Comparison of ENCODE assay signal across 1 cellular context in the genomic region with DNA sequence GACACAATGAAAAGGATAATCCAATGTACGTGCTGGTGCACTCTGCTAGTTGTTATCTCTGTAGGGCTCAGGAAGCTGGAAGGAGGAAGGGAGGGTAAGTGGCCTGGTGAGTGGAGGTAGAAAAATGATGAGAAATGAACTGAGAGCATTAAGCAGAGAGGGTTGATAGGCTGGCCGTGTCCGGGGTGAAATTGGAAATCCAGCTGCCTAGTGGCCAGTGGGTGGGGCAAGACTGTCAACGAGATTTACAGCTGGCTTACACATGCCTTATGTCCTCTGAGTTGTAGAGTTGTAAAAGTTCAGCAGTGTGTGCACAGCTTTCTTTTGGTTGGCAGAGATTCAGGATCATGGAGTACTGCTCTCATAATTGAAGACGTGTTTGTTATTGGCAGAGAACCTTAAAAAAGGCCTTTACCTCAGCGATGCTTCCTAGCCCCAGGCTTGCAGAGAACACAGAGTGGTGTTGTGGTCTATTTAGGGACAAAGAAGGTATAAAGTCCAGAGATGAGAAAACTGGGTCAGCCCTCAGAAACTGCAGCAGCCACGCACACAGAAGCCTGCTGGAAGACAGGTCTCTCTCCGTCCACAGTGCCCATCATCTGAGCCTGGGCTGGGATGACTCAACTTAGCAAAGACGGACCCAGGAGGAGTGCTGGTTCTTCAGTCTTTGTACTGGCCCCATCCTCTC.
A peak's percentile ranks its signal among the peaks of the same experiment; 100 is the strongest.
TF ChIP-seq lines count a peak whose summit lies in the region.

No MANE protein-coding gene starts in this region.

TF ChIP-seq in SK-N-SH, 30 proteins besides CTCF, POLR2A, EP300 and RAD21 (continued from another document):
- TF ChIP-seq ZBTB33 (IDR thresholded peaks at IDR 0.05; ENCODE audit: borderline replicate concordance, low read depth): no peak
- no peak for TF ChIP-seq FOXJ3 (CRISPR knock-in tag; IDR thresholded peaks at IDR 0.05)
- no peak for TF ChIP-seq SMC3 (IDR thresholded peaks at IDR 0.05; ENCODE audit: low read depth, low read length)
- no peak for TF ChIP-seq NFIC (IDR thresholded peaks at IDR 0.05; ENCODE audit: borderline replicate concordance)
- TF ChIP-seq, protein P1, sequence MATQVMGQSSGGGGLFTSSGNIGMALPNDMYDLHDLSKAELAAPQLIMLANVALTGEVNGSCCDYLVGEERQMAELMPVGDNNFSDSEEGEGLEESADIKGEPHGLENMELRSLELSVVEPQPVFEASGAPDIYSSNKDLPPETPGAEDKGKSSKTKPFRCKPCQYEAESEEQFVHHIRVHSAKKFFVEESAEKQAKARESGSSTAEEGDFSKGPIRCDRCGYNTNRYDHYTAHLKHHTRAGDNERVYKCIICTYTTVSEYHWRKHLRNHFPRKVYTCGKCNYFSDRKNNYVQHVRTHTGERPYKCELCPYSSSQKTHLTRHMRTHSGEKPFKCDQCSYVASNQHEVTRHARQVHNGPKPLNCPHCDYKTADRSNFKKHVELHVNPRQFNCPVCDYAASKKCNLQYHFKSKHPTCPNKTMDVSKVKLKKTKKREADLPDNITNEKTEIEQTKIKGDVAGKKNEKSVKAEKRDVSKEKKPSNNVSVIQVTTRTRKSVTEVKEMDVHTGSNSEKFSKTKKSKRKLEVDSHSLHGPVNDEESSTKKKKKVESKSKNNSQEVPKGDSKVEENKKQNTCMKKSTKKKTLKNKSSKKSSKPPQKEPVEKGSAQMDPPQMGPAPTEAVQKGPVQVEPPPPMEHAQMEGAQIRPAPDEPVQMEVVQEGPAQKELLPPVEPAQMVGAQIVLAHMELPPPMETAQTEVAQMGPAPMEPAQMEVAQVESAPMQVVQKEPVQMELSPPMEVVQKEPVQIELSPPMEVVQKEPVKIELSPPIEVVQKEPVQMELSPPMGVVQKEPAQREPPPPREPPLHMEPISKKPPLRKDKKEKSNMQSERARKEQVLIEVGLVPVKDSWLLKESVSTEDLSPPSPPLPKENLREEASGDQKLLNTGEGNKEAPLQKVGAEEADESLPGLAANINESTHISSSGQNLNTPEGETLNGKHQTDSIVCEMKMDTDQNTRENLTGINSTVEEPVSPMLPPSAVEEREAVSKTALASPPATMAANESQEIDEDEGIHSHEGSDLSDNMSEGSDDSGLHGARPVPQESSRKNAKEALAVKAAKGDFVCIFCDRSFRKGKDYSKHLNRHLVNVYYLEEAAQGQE (IDR thresholded peaks at IDR 0.05; ENCODE audit: low read depth, low read length): no peak
- TF ChIP-seq RCOR1 (IDR thresholded peaks at IDR 0.05; ENCODE audit: low read length): peak; percentile 9; the same call in 1 of the 2 replicates
- TF ChIP-seq MXI1 (IDR thresholded peaks at IDR 0.05; ENCODE audit: low read depth, low read length): peak; percentile 74
- no peak for TF ChIP-seq FOXM1 (IDR thresholded peaks at IDR 0.05; ENCODE audit: low read depth)
- TF ChIP-seq USF1 (IDR thresholded peaks at IDR 0.05; ENCODE audit: borderline replicate concordance, low read depth): no peak
- no peak for TF ChIP-seq TCF12 (IDR thresholded peaks at IDR 0.05)
- no peak for TF ChIP-seq TEAD4 (IDR thresholded peaks at IDR 0.05; ENCODE audit: borderline replicate concordance, insufficient read depth)
- TF ChIP-seq MEF2A (IDR thresholded peaks at IDR 0.05; ENCODE audit: borderline replicate concordance, low read depth): no peak
- TF ChIP-seq RFX5 (IDR thresholded peaks at IDR 0.05; ENCODE audit: low read length): no peak
- TF ChIP-seq JUND (IDR thresholded peaks at IDR 0.05): no peak
- no peak for TF ChIP-seq CHD2 (IDR thresholded peaks at IDR 0.05; ENCODE audit: low read length, partially characterized antibody)
- TF ChIP-seq EZH2phosphoT487 (IDR thresholded peaks at IDR 0.05; ENCODE audit: borderline replicate concordance, low read depth): no peak
- TF ChIP-seq, protein P2, sequence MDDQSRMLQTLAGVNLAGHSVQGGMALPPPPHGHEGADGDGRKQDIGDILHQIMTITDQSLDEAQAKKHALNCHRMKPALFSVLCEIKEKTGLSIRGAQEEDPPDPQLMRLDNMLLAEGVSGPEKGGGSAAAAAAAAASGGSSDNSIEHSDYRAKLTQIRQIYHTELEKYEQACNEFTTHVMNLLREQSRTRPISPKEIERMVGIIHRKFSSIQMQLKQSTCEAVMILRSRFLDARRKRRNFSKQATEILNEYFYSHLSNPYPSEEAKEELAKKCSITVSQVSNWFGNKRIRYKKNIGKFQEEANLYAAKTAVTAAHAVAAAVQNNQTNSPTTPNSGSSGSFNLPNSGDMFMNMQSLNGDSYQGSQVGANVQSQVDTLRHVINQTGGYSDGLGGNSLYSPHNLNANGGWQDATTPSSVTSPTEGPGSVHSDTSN (IDR thresholded peaks at IDR 0.05): peak; percentile 39; the same call in 1 of the 2 replicates
- TF ChIP-seq FOSL2 (IDR thresholded peaks at IDR 0.05; ENCODE audit: borderline replicate concordance, low read depth): no peak
- TF ChIP-seq ELF1 (IDR thresholded peaks at IDR 0.05): no peak
- TF ChIP-seq TAF1 (IDR thresholded peaks at IDR 0.05; ENCODE audit: borderline replicate concordance, low read depth, low read length): no peak
- TF ChIP-seq USF2 (IDR thresholded peaks at IDR 0.05; ENCODE audit: borderline replicate concordance, low read depth, low read length): no peak
- TF ChIP-seq RXRA (IDR thresholded peaks at IDR 0.05; ENCODE audit: borderline replicate concordance, low read depth): no peak
- no peak for TF ChIP-seq POLR2AphosphoS5 (IDR thresholded peaks at IDR 0.05; ENCODE audit: low read depth, low read length)
- TF ChIP-seq GABPA (IDR thresholded peaks at IDR 0.05; ENCODE audit: low read depth): no peak
- no peak for TF ChIP-seq YY1 (IDR thresholded peaks at IDR 0.05; ENCODE audit: low read depth)
